In genomic region chr2:201007584-201007998, GRCh38 we compare ENCODE assay signal across 25 cellular contexts. TPM values are rescaled to one million over a fixed set of nuclear protein-coding genes. Genes with fewer than 3 reads are reported as not detected.
DNase-seq lines count a peak whose midpoint lies in the region; ATAC-seq and TF ChIP-seq lines count a peak whose summit lies in the region.
"Had no signal": no experiment of that assay in that cellular context is flagged by ENCODE, and none has a peak within 500 bp of the region (broad histone marks: within the 10 kb centered on the region; RNA-seq: fewer than 3 reads in every experiment).

No MANE protein-coding gene starts in this region.

- DNase-seq in NCI-H2171 treated with DMSO at 0.1 percent for 48 hours (lab: John Stamatoyannopoulos, UW): peak; percentile 10
- DNase-seq in NCI-H2171 (lab: John Stamatoyannopoulos, UW): no peak
- peak in 1 of 3 donors; percentile 61 for DNase-seq in mucosa of descending colon
- DNase-seq in substantia nigra (lab: John Stamatoyannopoulos, UW): no peak
- no peak for DNase-seq in activated effector memory CD4-positive, alpha-beta T cell treated with Interleukin-2 at 50 U/mL for 16 hours
- DNase-seq in sigmoid colon: no peak
- DNase-seq: 8988T; activated CD4-positive, CD25-positive, alpha-beta regulatory T cell treated with anti-CD3 and anti-CD28 coated beads, Interleukin-2, amount 50 U/mL, for 72 hours; activated CD8-positive, alpha-beta memory T cell treated with anti-CD3 and anti-CD28 coated beads, Interleukin-2, amount 50 U/mL, for 48 hours; activated CD8-positive, alpha-beta T cell treated with anti-CD3 and anti-CD28 coated beads for 36 hours; activated naive CD4-positive, alpha-beta T cell treated with anti-CD3 and anti-CD28 coated beads, Interleukin-2, amount 10 ng/mL, durations not matched to agents 7 days and 5 days; adrenal gland; DND-41; esophagus squamous epithelium; foreskin keratinocyte; NCI-H1092; NCI-H1694; NK-92 treated with Interleukin-12 subunit alpha and Interleukin-12 subunit beta, amount 100 ng/mL, for 24 hours; stimulated activated CD4-positive, alpha-beta T cell treated with anti-CD3 and anti-CD28 coated beads, Interleukin-15, amount 100 ng/mL, for 24 hours; stimulated activated CD4-positive, alpha-beta T cell treated with anti-CD3 and anti-CD28 coated beads, Interleukin-4, amount 100 ng/mL, for 4 hours; T-helper 17 cell had no signal

- H3K9me3 ChIP-seq in mucosa of descending colon (no peaks in the 10 kb centered on the region), sigmoid colon (no peaks in the 10 kb centered on the region)
- H3K9me3 ChIP-seq: adrenal gland, esophagus squamous epithelium had no signal

- intact Hi-C loops in mucosa of descending colon (cut with DNase I, micrococcal nuclease) (no loop called here), sigmoid colon (cut with DNase I) (no loop called here)

- no peak for TF ChIP-seq POLR2A in sigmoid colon (IDR thresholded peaks at IDR 0.05)

- H3K27me3 ChIP-seq in sigmoid colon: no peaks in the 10 kb centered on the region
- H3K27me3 ChIP-seq: adrenal gland, esophagus squamous epithelium, foreskin keratinocyte had no signal

- TF ChIP-seq EP300 in sigmoid colon (IDR thresholded peaks at IDR 0.05): no peak

- 23 to 70% methylated on average over 3 of the region's 3 CpGs for WGBS in sigmoid colon, 2 donors

- TF ChIP-seq CTCF in mucosa of descending colon (IDR thresholded peaks at IDR 0.05) (no peak), sigmoid colon (IDR thresholded peaks at IDR 0.05) (no peak)

- H3K4me3 ChIP-seq in mucosa of descending colon (no peak overlapping the region), sigmoid colon (no peak overlapping the region)
- H3K4me3 ChIP-seq: adrenal gland, esophagus squamous epithelium had no signal

- peak; percentile 92 for ATAC-seq in mucosa of descending colon
- ATAC-seq in HG03354 (IDR thresholded peaks at IDR 0.05; ENCODE audit: poor library complexity, severe bottlenecking, unreplicated experiment): no peak
- ATAC-seq: activated CD8-positive, alpha-beta T cell treated with anti-CD3 and anti-CD28 coated beads for 36 hours; foreskin keratinocyte; HCT116; Right ventricle myocardium inferior; T-helper 17 cell had no signal

- peak overlapping the region; percentile 23 for H3K27ac ChIP-seq in cingulate gyrus (ENCODE audit: low read depth, low read length)
- peak overlapping the region; percentile 20 for H3K27ac ChIP-seq in substantia nigra (ENCODE audit: low read depth, low read length, poor library complexity, severe bottlenecking)
- no peak overlapping the region for H3K27ac ChIP-seq in sigmoid colon
- H3K27ac ChIP-seq: adrenal gland, esophagus squamous epithelium, foreskin keratinocyte had no signal

- H3K4me1 ChIP-seq in mucosa of descending colon (ENCODE audit: low read depth) (peaks cover 9% of the 10 kb centered on the region), sigmoid colon (no peaks in the 10 kb centered on the region)
- H3K4me1 ChIP-seq: adrenal gland, esophagus squamous epithelium, foreskin keratinocyte had no signal

- no peaks in the 10 kb centered on the region for H3K36me3 ChIP-seq in mucosa of descending colon (ENCODE audit: low read depth)
- H3K36me3 ChIP-seq in sigmoid colon: peaks cover 0 to 58% (median 27%) of the 10 kb centered on the region in 4 donors

RNA-seq across cellular contexts. Expression of gene ORC2, which starts 44.1 kb away (rescaled TPM):
- total RNA-seq in mucosa of descending colon: 10 to 100 TPM; 29.6 to 51.1 (median 32.2) TPM
- 10 to 100 TPM; 12.9 to 19.3 (median 15.7) TPM for total RNA-seq in sigmoid colon
- 10 to 100 TPM in 1 of 3 donors, 1 to 10 TPM in 2; 3.6 to 12.9 (median 5.8) TPM for polyA plus RNA-seq in sigmoid colon

Comparison
In these comparisons a context has a peak if more than half of its experiments do, and no peak if none do; other contexts are left out.
1. H3K27ac ChIP-seq: peak in cingulate gyrus (single experiment) and substantia nigra (single experiment); none in sigmoid colon (0 of 4).